Comparison of ENCODE assay signal across 21 cellular contexts in the genomic region with DNA sequence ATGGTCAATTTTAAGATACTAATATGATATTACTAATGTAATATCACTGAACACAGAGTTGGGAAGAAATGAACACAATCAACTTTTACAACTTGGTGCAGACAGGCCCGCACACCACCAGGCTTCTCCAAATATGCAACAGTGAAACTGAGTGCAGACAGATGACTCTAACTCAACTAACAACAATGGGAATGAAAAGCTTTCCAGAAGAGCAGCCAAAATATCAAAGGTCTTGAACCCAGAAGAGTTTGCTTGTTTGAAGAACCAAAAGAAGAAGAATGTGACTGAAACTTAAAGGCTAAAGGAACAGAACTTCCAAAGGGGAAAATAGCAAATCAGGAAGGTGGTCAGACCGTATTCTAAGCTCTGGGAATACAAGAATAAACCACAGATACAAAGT.
"Had no signal": no experiment of that assay in that cellular context is flagged by ENCODE, and none has a peak within 500 bp of the region (broad histone marks: within the 10 kb centered on the region; RNA-seq: fewer than 3 reads in every experiment).

No MANE protein-coding gene starts in this region.

- ATAC-seq: Panc1, PC-3, SK-N-SH treated with all-trans-retinoic acid at 6 μM for 48 hours had no signal

- H3K27ac ChIP-seq: RWPE1 had no signal

- DNase-seq: Kasumi-1; KG1; MM.1S; NCI-H1092 treated with DMSO at 0.1 percent for 48 hours; NCI-H1436; NCI-H187; NCI-H2029; NCI-H2081 treated with DMSO at 0.1 percent for 48 hours; NCI-H2171; NCI-H226; NCI-H446; NCI-H510A; NCI-H524 treated with DMSO at 0.1 percent for 48 hours; NCI-H69; NCI-H774; NK-92 treated with Interleukin-12 subunit alpha and Interleukin-12 subunit beta, amount 100 ng/mL, for 24 hours; PC-3; SHP77 had no signal
